ENCODE assay signal across 26 cellular contexts in genomic region chr20:43511879-43512278, GRCh38. TPM values are rescaled to one million over a fixed set of nuclear protein-coding genes. Genes with fewer than 3 reads are reported as not detected.
"Had no signal": no experiment of that assay in that cellular context is flagged by ENCODE, and none has a peak within 500 bp of the region (broad histone marks: within the 10 kb centered on the region; RNA-seq: fewer than 3 reads in every experiment).

No MANE protein-coding gene starts in this region.

- H3K27ac ChIP-seq: adrenal gland, breast epithelium had no signal

- H3K9me3 ChIP-seq: adrenal gland, breast epithelium had no signal

- ATAC-seq: activated CD8-positive, alpha-beta memory T cell treated with anti-CD3 and anti-CD28 coated beads, Interleukin-2, amount 10 ng/mL, durations not matched to agents 7 days and 5 days; activated T-helper 17 cell treated with anti-CD3 and anti-CD28 coated beads, Interleukin-2, amount 50 U/mL, for 72 hours; PC-3 had no signal

- DNase-seq: activated B cell treated with CpG ODN at 0.5 μM for 24 hours; activated CD4-positive, alpha-beta T cell treated with anti-CD3 and anti-CD28 coated beads for 1 hour; activated CD4-positive, alpha-beta T cell treated with anti-CD3 and anti-CD28 coated beads, Interleukin-2, amount 10 ng/mL, durations not matched to agents 24 days and 14 days; activated CD4-positive, alpha-beta T cell treated with anti-CD3 and anti-CD28 coated beads, Interleukin-2, amount 50 U/mL, for 48 hours; activated CD8-positive, alpha-beta memory T cell treated with anti-CD3 and anti-CD28 coated beads, Interleukin-2, amount 10 ng/mL, durations not matched to agents 7 days and 5 days; activated gamma-delta T cell; activated naive CD4-positive, alpha-beta T cell treated with anti-CD3 and anti-CD28 coated beads for 36 hours; activated naive CD8-positive, alpha-beta T cell treated with anti-CD3 and anti-CD28 coated beads, Interleukin-2, amount 10 ng/mL, durations not matched to agents 7 days and 5 days; activated T-cell treated with anti-CD3 and anti-CD28 coated beads, Interleukin-2, amount 50 U/mL, for 48 hours; adrenal gland; anterior cingulate cortex; Kasumi-1; KBM-7; NCI-H1105 treated with DMSO at 0.1 percent for 48 hours; NCI-H1436 treated with DMSO at 0.1 percent for 48 hours; NCI-H187 treated with DMSO at 0.1 percent for 48 hours; NCI-H2081 treated with DMSO at 0.1 percent for 48 hours; NCI-H446; NCI-H524; PC-3; SHP77 treated with DMSO at 0.1 percent for 48 hours; T-helper 2 cell; T1000 had no signal

- H3K36me3 ChIP-seq: adrenal gland, breast epithelium had no signal

- H3K27me3 ChIP-seq: adrenal gland, breast epithelium had no signal

- H3K4me3 Mint-ChIP-seq: activated B cell treated with CpG ODN at 0.5 μM for 24 hours; activated CD4-positive, alpha-beta T cell treated with anti-CD3 and anti-CD28 coated beads, Interleukin-2, amount 10 ng/mL, durations not matched to agents 24 days and 14 days; activated CD8-positive, alpha-beta memory T cell treated with anti-CD3 and anti-CD28 coated beads, Interleukin-2, amount 10 ng/mL, durations not matched to agents 7 days and 5 days; activated naive CD4-positive, alpha-beta T cell treated with anti-CD3 and anti-CD28 coated beads for 36 hours; activated naive CD8-positive, alpha-beta T cell treated with anti-CD3 and anti-CD28 coated beads, Interleukin-2, amount 10 ng/mL, durations not matched to agents 7 days and 5 days; activated T-helper 17 cell treated with anti-CD3 and anti-CD28 coated beads, Interleukin-2, amount 50 U/mL, for 72 hours had no signal

- H3K4me1 Mint-ChIP-seq: activated T-helper 17 cell treated with anti-CD3 and anti-CD28 coated beads, Interleukin-2, amount 50 U/mL, for 72 hours had no signal

- H3K9me3 Mint-ChIP-seq: activated B cell treated with CpG ODN at 0.5 μM for 24 hours; activated CD4-positive, alpha-beta T cell treated with anti-CD3 and anti-CD28 coated beads, Interleukin-2, amount 10 ng/mL, durations not matched to agents 24 days and 14 days; activated naive CD4-positive, alpha-beta T cell treated with anti-CD3 and anti-CD28 coated beads for 36 hours; activated naive CD8-positive, alpha-beta T cell treated with anti-CD3 and anti-CD28 coated beads, Interleukin-2, amount 10 ng/mL, durations not matched to agents 7 days and 5 days; activated T-helper 17 cell treated with anti-CD3 and anti-CD28 coated beads, Interleukin-2, amount 50 U/mL, for 72 hours had no signal

- H3K4me1 ChIP-seq: breast epithelium had no signal

- H3K4me3 ChIP-seq: adrenal gland, breast epithelium had no signal

- H3K27ac Mint-ChIP-seq: activated B cell treated with CpG ODN at 0.5 μM for 24 hours; activated CD4-positive, alpha-beta T cell treated with anti-CD3 and anti-CD28 coated beads, Interleukin-2, amount 10 ng/mL, durations not matched to agents 24 days and 14 days; activated CD8-positive, alpha-beta memory T cell treated with anti-CD3 and anti-CD28 coated beads, Interleukin-2, amount 10 ng/mL, durations not matched to agents 7 days and 5 days; activated naive CD4-positive, alpha-beta T cell treated with anti-CD3 and anti-CD28 coated beads for 36 hours; activated naive CD8-positive, alpha-beta T cell treated with anti-CD3 and anti-CD28 coated beads, Interleukin-2, amount 10 ng/mL, durations not matched to agents 7 days and 5 days; activated T-helper 17 cell treated with anti-CD3 and anti-CD28 coated beads, Interleukin-2, amount 50 U/mL, for 72 hours had no signal

- H3K36me3 Mint-ChIP-seq: activated CD8-positive, alpha-beta memory T cell treated with anti-CD3 and anti-CD28 coated beads, Interleukin-2, amount 10 ng/mL, durations not matched to agents 7 days and 5 days; activated naive CD8-positive, alpha-beta T cell treated with anti-CD3 and anti-CD28 coated beads, Interleukin-2, amount 10 ng/mL, durations not matched to agents 7 days and 5 days had no signal

RNA-seq across cellular contexts. Expression of gene SGK2, which starts 46.9 kb away (rescaled TPM):
- total RNA-seq: SK-MEL-5 had no signal
